ENCODE assay signal across 1 cellular context in the genomic region with DNA sequence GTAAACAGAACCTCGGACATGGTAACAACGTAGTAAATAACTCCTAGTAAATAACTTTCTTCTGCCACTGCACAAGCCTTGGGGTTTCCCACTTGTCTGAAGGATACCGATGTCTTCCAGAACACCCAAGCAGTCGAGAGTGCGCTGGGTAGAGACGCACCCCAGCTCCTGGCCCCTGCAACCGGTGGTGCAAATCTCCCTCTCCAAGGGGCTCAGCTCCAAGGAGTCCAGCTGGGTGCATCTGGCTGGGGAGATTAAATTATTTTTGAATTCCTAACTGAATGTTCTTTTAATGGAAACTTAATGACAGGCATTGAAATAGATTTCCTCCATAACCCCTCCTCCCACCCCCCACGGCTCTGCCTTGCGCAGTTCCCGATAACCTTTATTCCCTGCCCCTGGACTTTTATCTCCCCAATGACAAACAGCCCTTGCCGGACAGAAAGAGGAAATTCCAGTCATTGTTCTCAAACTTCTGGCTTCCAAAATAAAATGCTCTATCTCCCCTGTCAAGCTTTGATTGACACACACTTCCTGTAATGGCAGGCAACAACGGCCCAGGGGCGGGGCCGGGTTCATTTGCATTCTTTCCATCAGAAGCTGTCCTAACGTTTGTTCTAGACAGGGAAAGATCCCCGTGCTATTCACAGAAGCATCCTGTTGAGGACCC.
TF ChIP-seq lines count a peak whose summit lies in the region.

No MANE protein-coding gene starts in this region.

TF ChIP-seq in liver, 16 proteins besides CTCF, POLR2A, EP300 and RAD21 (continued from another document):
- TF ChIP-seq, protein P1, sequence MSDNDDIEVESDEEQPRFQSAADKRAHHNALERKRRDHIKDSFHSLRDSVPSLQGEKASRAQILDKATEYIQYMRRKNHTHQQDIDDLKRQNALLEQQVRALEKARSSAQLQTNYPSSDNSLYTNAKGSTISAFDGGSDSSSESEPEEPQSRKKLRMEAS (IDR thresholded peaks at IDR 0.05) = no peak
- no peak for TF ChIP-seq TAF1 (conservative IDR thresholded peaks at IDR 0.05)
